2 cellular contexts compared by ENCODE assay signal in genomic region chr12:50224026-50224692, GRCh38.
TF ChIP-seq lines count a peak whose summit lies in the region.

No MANE protein-coding gene starts in this region.

TF ChIP-seq in SK-N-SH, 30 proteins besides CTCF, POLR2A, EP300 and RAD21 (continued from another document):
- TF ChIP-seq USF1 (IDR thresholded peaks at IDR 0.05; ENCODE audit: borderline replicate concordance, low read depth) (no peak), ZBTB33 (IDR thresholded peaks at IDR 0.05; ENCODE audit: borderline replicate concordance, low read depth) (no peak), SIN3A (IDR thresholded peaks at IDR 0.05; ENCODE audit: borderline replicate concordance, low read depth, low read length) (no peak)
TF ChIP-seq in SK-N-SH: peak in this region for 4.

TF ChIP-seq in SK-N-SH treated with all-trans-retinoic acid at 6 μM for 48 hours, 23 proteins besides CTCF, POLR2A, EP300 and RAD21 (continued from another document):
- TF ChIP-seq CREB5 (CRISPR knock-in tag; IDR thresholded peaks at IDR 0.05; ENCODE audit: low read depth), result no peak
- no peak for TF ChIP-seq OSR1 (CRISPR knock-in tag; IDR thresholded peaks at IDR 0.05)
- TF ChIP-seq TOX (CRISPR knock-in tag; IDR thresholded peaks at IDR 0.05; ENCODE audit: borderline replicate concordance), result no peak
